In genomic region chr1:39385067-39385988, GRCh38 we compare ENCODE assay signal across 17 cellular contexts.
A peak's percentile ranks its signal among the peaks of the same experiment; 100 is the strongest.
DNase-seq lines count a peak whose midpoint lies in the region; ATAC-seq and TF ChIP-seq lines count a peak whose summit lies in the region.
"Had no signal": no experiment of that assay in that cellular context is flagged by ENCODE, and none has a peak within 500 bp of the region (broad histone marks: within the 10 kb centered on the region; RNA-seq: fewer than 3 reads in every experiment).

No MANE protein-coding gene starts in this region.

- H2AFZ ChIP-seq in smooth muscle cell (ENCODE audit: low read depth) (no peak overlapping the region), mammary epithelial cell (ENCODE audit: low read depth, low read length) (no peak overlapping the region)

- TF ChIP-seq CTCF in fibroblast of pulmonary artery (IDR thresholded peaks at IDR 0.05; ENCODE audit: low read length, missing control alignments) = no peak
- TF ChIP-seq CTCF in psoas muscle (IDR thresholded peaks at IDR 0.05) = no peak
- TF ChIP-seq CTCF in smooth muscle cell (IDR thresholded peaks at IDR 0.05; ENCODE audit: borderline replicate concordance, insufficient read depth, poor library complexity, severe bottlenecking) = no peak
- no peak for TF ChIP-seq CTCF in mammary epithelial cell (conservative IDR thresholded peaks at IDR 0.05 in 1 of 2, IDR thresholded peaks at IDR 0.05 in 1 of 2; ENCODE audit: extremely low read depth in 1 of 2, insufficient read depth in 1 of 2, low read depth in 1 of 2, low read length in 2 of 2)

- H3K79me2 ChIP-seq in smooth muscle cell (ENCODE audit: low read depth) (peaks cover 27% of the 10 kb centered on the region), mammary epithelial cell (ENCODE audit: insufficient read depth, low read length) (peaks cover 19% of the 10 kb centered on the region)

- no peak overlapping the region for H3K4me3 Mint-ChIP-seq in T-helper 17 cell

- 72 to 81% (median 75%) methylated on average over 16 of the region's 16 CpGs for WGBS in psoas muscle, 3 donors
- 90% methylated on average over 16 of the region's 16 CpGs for WGBS in smooth muscle cell (ENCODE audit: low lambda C conversion rate)
- WGBS in mammary epithelial cell (ENCODE audit: low coverage, missing lambda C conversion rate) = 74% methylated on average over 7 of the region's 16 CpGs

- H3K27me3 ChIP-seq in psoas muscle (ENCODE audit: insufficient read depth in 3 of 3, low read length in 2 of 3) (no peaks in the 10 kb centered on the region), smooth muscle cell (ENCODE audit: low read depth) (no peaks in the 10 kb centered on the region), mammary epithelial cell (ENCODE audit: insufficient read depth, low read length) (no peaks in the 10 kb centered on the region)
- H3K27me3 ChIP-seq: BLaER1 had no signal

- H3K27ac Mint-ChIP-seq in T-helper 17 cell = peak overlapping the region; percentile 51

- H3K4me2 ChIP-seq in smooth muscle cell = no peak overlapping the region
- no peak overlapping the region for H3K4me2 ChIP-seq in mammary epithelial cell (ENCODE audit: insufficient read depth, low read depth, low read length)
- H3K4me2 ChIP-seq: BLaER1 had no signal

- H3K36me3 Mint-ChIP-seq in T-helper 17 cell (ENCODE audit: low read depth) = no peaks in the 10 kb centered on the region

- CTCF ChIA-PET in mammary epithelial cell (lab: Charles Lee; ENCODE audit: low non-redundant PET) = interaction anchor here (0.6 kb wide), 1 partner anchor 159 kb away, joined by 9 read pairs; no protein-coding TSS in a partner anchor

- ATAC-seq in T-helper 17 cell (no peak), psoas muscle (peak; percentile 41 to 49 (median 44))
- ATAC-seq: activated naive CD4-positive, alpha-beta T cell treated with anti-CD3 and anti-CD28 coated beads, Interleukin-2, amount 50 U/mL, for 72 hours; mucosa of descending colon had no signal

- H3K9ac ChIP-seq in smooth muscle cell (ENCODE audit: low read depth) (no peak overlapping the region), mammary epithelial cell (ENCODE audit: insufficient read depth, low read length) (no peak overlapping the region)
- H3K9ac ChIP-seq: BLaER1 had no signal

- H3F3A ChIP-seq in smooth muscle cell (ENCODE audit: low read depth) = peaks cover 29% of the 10 kb centered on the region

- H3K27ac ChIP-seq in psoas muscle (no peak overlapping the region), smooth muscle cell (ENCODE audit: low read depth) (no peak overlapping the region), mammary epithelial cell (ENCODE audit: insufficient read depth, low read depth, low read length) (no peak overlapping the region)
- H3K27ac ChIP-seq: BLaER1, prostate gland had no signal

- intact Hi-C loops in psoas muscle (cut with DNase I) = no loop called here
- intact Hi-C loops in mammary epithelial cell (cut with micrococcal nuclease) = no loop called here

- no TSS peak for BruUV-seq in mammary epithelial cell (replicated peaks; lab: Mats Ljungman, UMichigan)

- no peaks in the 10 kb centered on the region for H3K9me3 ChIP-seq in T-helper 17 cell (ENCODE audit: control insufficient read depth, low read length, poor library complexity, severe bottlenecking)
- H3K9me3 ChIP-seq in psoas muscle = no peaks in the 10 kb centered on the region
- H3K9me3 ChIP-seq in smooth muscle cell (replicated peaks; ENCODE audit: low read depth) = no peaks in the 10 kb centered on the region
- no peaks in the 10 kb centered on the region for H3K9me3 ChIP-seq in mammary epithelial cell (replicated peaks; ENCODE audit: insufficient read depth, low read length)
- H3K9me3 ChIP-seq: BLaER1, mucosa of descending colon, prostate gland had no signal

- H4K20me1 ChIP-seq in smooth muscle cell (ENCODE audit: low read depth) = peaks cover 15% of the 10 kb centered on the region
- H4K20me1 ChIP-seq in mammary epithelial cell (ENCODE audit: insufficient read depth, low read length) = no peaks in the 10 kb centered on the region

- dilution Hi-C loops in mammary epithelial cell (cut with HindIII; ENCODE audit: low sequenced_read_pairs) = no loop called here

- peaks cover 15 to 98% of the 10 kb centered on the region in 2 donors for H3K36me3 ChIP-seq in psoas muscle (ENCODE audit: insufficient read depth in 1 of 2, low read depth in 1 of 2)
- peaks cover 22% of the 10 kb centered on the region for H3K36me3 ChIP-seq in smooth muscle cell (ENCODE audit: low read depth)
- H3K36me3 ChIP-seq in mammary epithelial cell (ENCODE audit: insufficient read depth, low read length) = peaks cover 24% of the 10 kb centered on the region
- H3K36me3 ChIP-seq: prostate gland had no signal

- H3K4me1 ChIP-seq in psoas muscle (no peaks in the 10 kb centered on the region), smooth muscle cell (ENCODE audit: low read depth) (no peaks in the 10 kb centered on the region), mammary epithelial cell (ENCODE audit: insufficient read depth, low read length) (peaks cover 15% of the 10 kb centered on the region)
- H3K4me1 ChIP-seq: BLaER1, prostate gland had no signal

- H3K4me3 ChIP-seq in fibroblast of pulmonary artery (replicated peaks; ENCODE audit: low read depth, low read length) (no peak overlapping the region), psoas muscle (no peak overlapping the region), smooth muscle cell (no peak overlapping the region), mammary epithelial cell (replicated peaks in 1 of 3; ENCODE audit: insufficient read depth in 1 of 3, low read depth in 2 of 3, low read length in 3 of 3) (no peak overlapping the region)
- H3K4me3 ChIP-seq: BLaER1, mucosa of descending colon, prostate gland had no signal

- peaks cover 4% of the 10 kb centered on the region for H3K4me1 Mint-ChIP-seq in T-helper 17 cell

- in situ Hi-C loops in mammary epithelial cell (cut with MboI; ENCODE audit: low sequenced_read_pairs in 2 of 2) = no loop called here

- H3K27me3 Mint-ChIP-seq in T-helper 17 cell = no peaks in the 10 kb centered on the region

- peak; percentile 59 for DNase-seq in ELR (ENCODE audit: low read depth)
- DNase-seq in T-helper 17 cell = no peak
- DNase-seq in fibroblast of pulmonary artery (ENCODE audit: low read depth) = peak; percentile 34
- no peak for DNase-seq in psoas muscle
- DNase-seq in OCI-M2 (lab: John Stamatoyannopoulos, UW; ENCODE audit: unreplicated experiment) = no peak
- no peak for DNase-seq in smooth muscle cell (lab: John Stamatoyannopoulos, UW; ENCODE audit: unreplicated experiment)
- no peak for DNase-seq in activated CD8-positive, alpha-beta memory T cell treated with anti-CD3 and anti-CD28 coated beads, Interleukin-2, amount 50 U/mL, for 4 hours
- DNase-seq in mammary epithelial cell = no peak
- DNase-seq: activated CD8-positive, alpha-beta memory T cell treated with anti-CD3 and anti-CD28 coated beads for 24 hours; KG1; mucosa of descending colon; NCI-H1436 treated with DMSO at 0.1 percent for 48 hours; NCI-H748 treated with DMSO at 0.1 percent for 48 hours; SHP77 treated with DMSO at 0.1 percent for 48 hours had no signal

Comparison
In these comparisons a context has a peak if more than half of its experiments do, and no peak if none do; other contexts are left out.
1. DNase-seq: peak in ELR (single experiment) and fibroblast of pulmonary artery (single experiment); none in T-helper 17 cell (0 of 3), psoas muscle (0 of 2), OCI-M2 (single experiment), smooth muscle cell (single experiment), activated CD8-positive, alpha-beta memory T cell treated with anti-CD3 and anti-CD28 coated beads, Interleukin-2, amount 50 U/mL, for 4 hours (single experiment) and mammary epithelial cell (single experiment).